ENCODE assay signal across 8 cellular contexts in the genomic region with DNA sequence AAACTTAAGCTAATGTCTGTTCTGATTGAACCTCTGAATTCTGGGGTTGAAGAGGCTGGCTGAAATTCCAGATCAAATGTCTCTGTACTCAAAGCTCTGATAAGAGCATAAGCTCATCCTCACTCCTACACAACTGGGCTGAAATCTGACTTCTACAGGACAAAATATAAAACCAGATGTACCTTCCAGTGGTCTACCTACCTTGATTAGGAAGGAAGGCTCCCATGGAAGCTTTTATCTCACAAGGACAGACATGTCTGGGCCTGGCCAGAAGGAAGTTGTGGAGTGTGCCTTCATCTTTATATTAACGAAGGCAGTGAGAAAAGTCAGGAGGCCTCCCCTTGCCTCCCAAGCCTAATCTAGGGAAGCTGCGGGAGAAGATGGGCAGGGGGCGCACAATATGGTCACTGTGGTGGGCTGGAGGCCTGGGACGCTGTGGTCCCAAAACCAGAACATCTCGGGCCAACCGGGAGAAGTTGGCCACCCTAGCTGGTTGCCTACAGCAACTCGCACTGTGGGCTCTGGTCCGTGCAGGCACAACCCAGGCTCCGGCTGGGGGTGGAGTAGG. TPM values are rescaled to one million over a fixed set of nuclear protein-coding genes. Genes with fewer than 3 reads are reported as not detected.
A peak's percentile ranks its signal among the peaks of the same experiment; 100 is the strongest.
DNase-seq lines count a peak whose midpoint lies in the region; ATAC-seq, FAIRE-seq and TF ChIP-seq lines count a peak whose summit lies in the region.

No MANE protein-coding gene starts in this region.

- H3K27me3 ChIP-seq in bronchial epithelial cell (ENCODE audit: control insufficient read depth, insufficient read depth, low read length) (no peaks in the 10 kb centered on the region), muscle layer of colon (ENCODE audit: control insufficient read depth in 1 of 2, insufficient read depth in 2 of 2, low read length in 2 of 2) (no peaks in the 10 kb centered on the region)

- H3K4me1 ChIP-seq in muscle layer of colon (ENCODE audit: insufficient read depth, low read length) = peaks cover 7% of the 10 kb centered on the region

- H3K27ac ChIP-seq in muscle layer of colon (ENCODE audit: low read depth, low read length) = peak overlapping the region; percentile 96

- H3K4me3 ChIP-seq in bronchial epithelial cell (ENCODE audit: low read depth, low read length) (peak overlapping the region; percentile 82), muscle layer of colon (ENCODE audit: low read depth in 1 of 2, low read length in 2 of 2) (peak overlapping the region; percentile 63 to 77)

- FAIRE-seq in bronchial epithelial cell (lab: Jason Lieb, UNC) = no peak

- no peaks in the 10 kb centered on the region for H3K36me3 ChIP-seq in bronchial epithelial cell (ENCODE audit: control insufficient read depth, insufficient read depth, low read length)
- peaks cover 3% of the 10 kb centered on the region for H3K36me3 ChIP-seq in muscle layer of colon (ENCODE audit: insufficient read depth, low read length)

- ATAC-seq in HG03097 (IDR thresholded peaks at IDR 0.05; ENCODE audit: low FRiP score, unreplicated experiment) (no peak), HG03439 (IDR thresholded peaks at IDR 0.05; ENCODE audit: unreplicated experiment) (no peak)

- TF ChIP-seq CTCF in bronchial epithelial cell (IDR thresholded peaks at IDR 0.05; ENCODE audit: insufficient read depth, low read length, severe bottlenecking) = no peak

- DNase-seq in NCI-H510A treated with DMSO at 0.1 percent for 48 hours (lab: John Stamatoyannopoulos, UW) (peak; percentile 58), NCI-H510A (lab: John Stamatoyannopoulos, UW) (no peak), LHCN-M2 (ENCODE audit: low read depth) (peak; percentile 16), bronchial epithelial cell (ENCODE audit: low read depth) (peak; percentile 56), middle frontal gyrus (ENCODE audit: extremely low spot score, low spot score) (no peak)

- H3K9me3 ChIP-seq in muscle layer of colon (ENCODE audit: low read length) = no peaks in the 10 kb centered on the region

- peak overlapping the region; percentile 66 for H3K9ac ChIP-seq in muscle layer of colon (ENCODE audit: low read length)

RNA-seq across cellular contexts. Expression of a gene that starts 55.6 kb away (rescaled TPM):
- total RNA-seq in LHCN-M2 (2014; rRNA removed) = 2.8 and 3.8 TPM in 2 replicates
- 2.6 TPM for polyA plus RNA-seq in LHCN-M2 (2012)
- total RNA-seq in bronchial epithelial cell = 1.1 and 5.0 TPM in 2 replicates

Comparison
In these comparisons a context has a peak if more than half of its experiments do, and no peak if none do; other contexts are left out.
1. DNase-seq: peak in NCI-H510A treated with DMSO at 0.1 percent for 48 hours (single experiment), LHCN-M2 (single experiment) and bronchial epithelial cell (single experiment); none in NCI-H510A (single experiment) and middle frontal gyrus (single experiment).